1 cellular context compared by ENCODE assay signal in the genomic region with DNA sequence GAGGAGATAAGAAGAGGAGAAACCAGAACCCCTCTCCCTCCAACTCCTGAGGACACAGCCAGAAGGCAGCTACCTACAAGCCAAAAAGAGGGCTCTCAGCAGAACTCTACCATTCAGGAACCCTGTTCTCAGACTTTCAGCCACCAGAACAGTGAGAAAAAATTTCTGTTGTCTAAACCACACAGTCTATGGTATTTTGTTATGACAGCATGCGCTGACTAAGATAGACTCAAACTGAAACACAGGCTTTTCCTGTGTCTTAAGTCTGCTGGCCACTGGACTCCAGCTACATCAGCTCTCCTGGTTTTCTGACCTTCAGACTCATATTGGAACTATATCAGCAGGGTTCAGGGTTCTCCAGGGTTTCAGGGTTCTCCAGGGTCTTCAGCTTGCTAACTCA.
TF ChIP-seq lines count a peak whose summit lies in the region.

No MANE protein-coding gene starts in this region.

TF ChIP-seq in IMR-90, 13 proteins besides CTCF, POLR2A, EP300 and RAD21:
- TF ChIP-seq, protein P1, sequence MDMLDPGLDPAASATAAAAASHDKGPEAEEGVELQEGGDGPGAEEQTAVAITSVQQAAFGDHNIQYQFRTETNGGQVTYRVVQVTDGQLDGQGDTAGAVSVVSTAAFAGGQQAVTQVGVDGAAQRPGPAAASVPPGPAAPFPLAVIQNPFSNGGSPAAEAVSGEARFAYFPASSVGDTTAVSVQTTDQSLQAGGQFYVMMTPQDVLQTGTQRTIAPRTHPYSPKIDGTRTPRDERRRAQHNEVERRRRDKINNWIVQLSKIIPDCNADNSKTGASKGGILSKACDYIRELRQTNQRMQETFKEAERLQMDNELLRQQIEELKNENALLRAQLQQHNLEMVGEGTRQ (IDR thresholded peaks at IDR 0.05; ENCODE audit: low read depth, low read length), result no peak
- no peak for TF ChIP-seq BHLHE40 (IDR thresholded peaks at IDR 0.05; ENCODE audit: low read depth, low read length)
- TF ChIP-seq, protein P2, sequence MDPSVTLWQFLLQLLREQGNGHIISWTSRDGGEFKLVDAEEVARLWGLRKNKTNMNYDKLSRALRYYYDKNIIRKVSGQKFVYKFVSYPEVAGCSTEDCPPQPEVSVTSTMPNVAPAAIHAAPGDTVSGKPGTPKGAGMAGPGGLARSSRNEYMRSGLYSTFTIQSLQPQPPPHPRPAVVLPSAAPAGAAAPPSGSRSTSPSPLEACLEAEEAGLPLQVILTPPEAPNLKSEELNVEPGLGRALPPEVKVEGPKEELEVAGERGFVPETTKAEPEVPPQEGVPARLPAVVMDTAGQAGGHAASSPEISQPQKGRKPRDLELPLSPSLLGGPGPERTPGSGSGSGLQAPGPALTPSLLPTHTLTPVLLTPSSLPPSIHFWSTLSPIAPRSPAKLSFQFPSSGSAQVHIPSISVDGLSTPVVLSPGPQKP (IDR thresholded peaks at IDR 0.05; ENCODE audit: borderline replicate concordance, low read depth, low read length), result no peak
- TF ChIP-seq CEBPB (IDR thresholded peaks at IDR 0.05; ENCODE audit: low read depth, low read length), result no peak
- no peak for TF ChIP-seq FOS (IDR thresholded peaks at IDR 0.05; ENCODE audit: low read depth, low read length)
- TF ChIP-seq CHD1 (IDR thresholded peaks at IDR 0.05; ENCODE audit: low read depth, low read length), result no peak
- TF ChIP-seq NFE2L2 (IDR thresholded peaks at IDR 0.05; ENCODE audit: low read depth, low read length), result no peak
- TF ChIP-seq RCOR1 (IDR thresholded peaks at IDR 0.05; ENCODE audit: insufficient replicate concordance, low read length), result no peak
- no peak for TF ChIP-seq MXI1 (IDR thresholded peaks at IDR 0.05; ENCODE audit: borderline replicate concordance, low read depth, low read length)
- no peak for TF ChIP-seq RFX5 (IDR thresholded peaks at IDR 0.05; ENCODE audit: low read depth, low read length)
- no peak for TF ChIP-seq MAFK (IDR thresholded peaks at IDR 0.05; ENCODE audit: low read depth, low read length)
- no peak for TF ChIP-seq SMC3 (IDR thresholded peaks at IDR 0.05; ENCODE audit: low read depth, low read length)
- TF ChIP-seq MAZ (IDR thresholded peaks at IDR 0.05; ENCODE audit: borderline replicate concordance, low read depth, low read length), result no peak
